ENCODE assay signal across 1 cellular context in the genomic region with DNA sequence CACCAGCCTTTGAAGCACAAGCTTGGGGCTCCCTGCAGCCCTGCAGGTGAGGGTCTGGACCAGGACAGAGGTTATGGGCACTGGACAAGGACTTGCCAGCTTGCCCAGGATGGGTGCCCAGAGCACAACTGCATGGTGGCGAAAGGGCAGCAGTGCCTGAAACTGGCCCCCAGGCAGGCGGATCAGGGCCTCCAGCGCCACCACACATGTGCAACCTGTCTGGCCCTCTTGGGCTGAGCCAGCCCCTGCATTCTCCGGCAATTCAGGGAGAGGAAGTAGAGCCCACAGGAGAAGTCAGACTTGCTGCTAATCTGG.
A peak's percentile ranks its signal among the peaks of the same experiment; 100 is the strongest.
TF ChIP-seq lines count a peak whose summit lies in the region.

No MANE protein-coding gene starts in this region.

TF ChIP-seq in HepG2, 621 proteins besides CTCF, POLR2A, EP300 and RAD21:
- TF ChIP-seq SP2 (CRISPR knock-in tag; IDR thresholded peaks at IDR 0.05) (no peak), KLF6 (CRISPR knock-in tag; IDR thresholded peaks at IDR 0.05) (no peak), ZNF326 (CRISPR knock-in tag; IDR thresholded peaks at IDR 0.05; ENCODE audit: borderline replicate concordance) (no peak), ZNF746 (CRISPR knock-in tag; IDR thresholded peaks at IDR 0.05) (no peak), ZNF687 (CRISPR knock-in tag; IDR thresholded peaks at IDR 0.05) (0 out of 2 replicates have a peak, but pooled peaks have one; percentile 12)
